ENCODE assay signal across 7 cellular contexts in the genomic region with DNA sequence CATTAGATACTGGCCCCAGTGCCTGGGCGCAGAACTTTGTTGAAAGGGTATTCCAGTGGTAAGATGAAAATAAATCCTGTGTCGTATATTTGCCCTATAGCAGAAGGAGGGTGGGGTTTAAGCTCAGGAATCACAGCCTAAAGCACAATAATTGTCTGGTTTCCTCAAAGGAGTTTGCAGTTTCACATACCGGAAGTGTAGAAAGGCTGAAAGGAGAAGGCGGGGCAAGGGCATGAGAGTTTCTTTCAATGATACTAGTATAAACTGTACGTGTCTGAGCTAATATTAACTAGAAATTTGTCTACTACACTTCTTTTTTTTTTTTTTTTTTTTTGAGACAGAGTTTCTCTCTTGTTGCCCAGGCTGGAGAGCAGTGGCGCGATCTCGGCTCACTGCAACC. TPM values are rescaled to one million over a fixed set of nuclear protein-coding genes. Genes with fewer than 3 reads are reported as not detected.
DNase-seq lines count a peak whose midpoint lies in the region; ATAC-seq and TF ChIP-seq lines count a peak whose summit lies in the region.
"Not testable (repeated sequence)": the region's sequence is repeated elsewhere in the genome, so short reads cannot be mapped to it uniquely, and the experiment has no call there.

No MANE protein-coding gene starts in this region.

- peak overlapping the region; percentile 29 for H3K27ac Mint-ChIP-seq in activated CD4-positive, alpha-beta T cell treated with anti-CD3 and anti-CD28 coated beads, Interleukin-2, amount 10 ng/mL, durations not matched to agents 24 days and 14 days
- peak overlapping the region; percentile 23 for H3K27ac Mint-ChIP-seq in mesothelial cell of epicardium

- H3K36me3 Mint-ChIP-seq in activated CD4-positive, alpha-beta T cell treated with anti-CD3 and anti-CD28 coated beads, Interleukin-2, amount 10 ng/mL, durations not matched to agents 24 days and 14 days (ENCODE audit: low read depth), result peaks cover 36% of the 10 kb centered on the region
- not testable (repeated sequence) for H3K36me3 Mint-ChIP-seq in mesothelial cell of epicardium

- peak overlapping the region; percentile 25 for H3K4me3 Mint-ChIP-seq in activated CD4-positive, alpha-beta T cell treated with anti-CD3 and anti-CD28 coated beads, Interleukin-2, amount 10 ng/mL, durations not matched to agents 24 days and 14 days
- H3K4me3 Mint-ChIP-seq in mesothelial cell of epicardium, result not testable (repeated sequence)

- ATAC-seq in GM18511 (IDR thresholded peaks at IDR 0.05; ENCODE audit: unreplicated experiment) (peak; percentile 58), GM21526 (IDR thresholded peaks at IDR 0.05; ENCODE audit: low FRiP score, unreplicated experiment) (peak; percentile 71), HG03045 (IDR thresholded peaks at IDR 0.05; ENCODE audit: unreplicated experiment) (peak; percentile 48)

- peaks cover 40% of the 10 kb centered on the region for H3K4me1 Mint-ChIP-seq in activated CD4-positive, alpha-beta T cell treated with anti-CD3 and anti-CD28 coated beads, Interleukin-2, amount 10 ng/mL, durations not matched to agents 24 days and 14 days
- peaks cover 18% of the 10 kb centered on the region for H3K4me1 Mint-ChIP-seq in mesothelial cell of epicardium

- intact Hi-C loops in activated CD4-positive, alpha-beta T cell treated with anti-CD3 and anti-CD28 coated beads, Interleukin-2, amount 10 ng/mL, durations not matched to agents 24 days and 14 days (cut with micrococcal nuclease), result loop anchor here (10.0 kb wide), 1 partner anchor 270 kb away; the partner anchor contains the start of gene CGAS

- H3K9me3 Mint-ChIP-seq in activated CD4-positive, alpha-beta T cell treated with anti-CD3 and anti-CD28 coated beads, Interleukin-2, amount 10 ng/mL, durations not matched to agents 24 days and 14 days; mesothelial cell of epicardium: not testable (repeated sequence)

- DNase-seq in MV-4-11 (lab: John Stamatoyannopoulos, UW) (peak; percentile 59), dermis blood vessel endothelial cell (peak; percentile 37)
- peak; percentile 81 for DNase-seq in activated CD4-positive, alpha-beta T cell treated with anti-CD3 and anti-CD28 coated beads, Interleukin-2, amount 10 ng/mL, durations not matched to agents 24 days and 14 days
- DNase-seq in mesothelial cell of epicardium (ENCODE audit: low spot score in 2 of 2, unreplicated experiment in 2 of 2), result not testable (repeated sequence)

- H3K27me3 Mint-ChIP-seq in activated CD4-positive, alpha-beta T cell treated with anti-CD3 and anti-CD28 coated beads, Interleukin-2, amount 10 ng/mL, durations not matched to agents 24 days and 14 days; mesothelial cell of epicardium (ENCODE audit: low read depth): not testable (repeated sequence)

- not testable (repeated sequence) for TF ChIP-seq CTCF in mesothelial cell of epicardium (IDR thresholded peaks at IDR 0.05; ENCODE audit: unreplicated experiment)

RNA-seq across cellular contexts. Expression of gene CD109, which starts 29.2 kb away (rescaled TPM):
- 23.6 and 24.2 TPM in 2 replicates for total RNA-seq in activated CD4-positive, alpha-beta T cell treated with anti-CD3 and anti-CD28 coated beads, Interleukin-2, amount 10 ng/mL, durations not matched to agents 24 days and 14 days
- total RNA-seq in dermis blood vessel endothelial cell (25.2 and 36.3 TPM in 2 replicates), mesothelial cell of epicardium (3.7 to 4.3 TPM (median 3.8 TPM) in 3 replicates)
